8 cellular contexts compared by ENCODE assay signal in the genomic region with DNA sequence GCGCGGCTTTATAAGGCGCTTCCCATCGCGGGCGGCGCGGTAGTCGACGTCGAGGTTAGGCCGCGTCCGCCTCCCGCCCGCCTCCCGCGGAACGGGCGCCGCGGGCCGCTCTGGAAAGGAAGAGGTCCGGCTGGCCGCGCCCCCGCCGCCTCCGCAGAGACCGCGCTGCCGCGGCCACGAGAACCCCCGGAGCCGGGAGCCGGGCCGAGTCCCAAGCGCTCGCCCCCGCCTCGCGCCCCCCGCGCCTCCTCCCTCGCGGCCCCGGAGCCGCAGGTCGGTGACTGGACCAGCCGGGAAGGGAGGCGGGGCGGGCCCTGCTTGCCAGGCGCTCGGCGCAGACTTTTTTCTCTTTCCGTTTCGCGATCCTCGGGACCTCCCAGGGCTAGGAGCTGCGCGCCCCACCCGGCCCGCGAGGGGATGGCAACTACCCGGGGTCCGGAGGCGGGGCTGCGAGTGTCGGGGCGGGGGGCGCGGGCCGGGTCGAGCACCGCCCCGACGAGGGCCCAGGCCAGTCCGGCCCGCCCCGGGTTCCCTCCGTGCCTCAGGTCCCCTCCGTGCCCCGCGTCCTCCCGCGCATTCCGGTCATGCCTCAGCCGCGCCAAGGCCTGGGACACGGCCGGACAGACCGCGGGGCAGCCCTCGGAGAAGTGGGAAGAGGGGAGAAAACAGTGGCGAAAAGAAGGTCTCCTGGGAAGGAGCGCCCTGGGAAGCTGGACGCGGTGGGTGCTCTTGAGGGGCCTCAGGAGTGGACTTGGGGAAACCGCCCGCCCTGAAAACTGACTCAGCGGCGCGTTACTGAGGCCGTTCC. TPM values are rescaled to one million over a fixed set of nuclear protein-coding genes. Genes with fewer than 3 reads are reported as not detected.
DNase-seq lines count a peak whose midpoint lies in the region; ATAC-seq and TF ChIP-seq lines count a peak whose summit lies in the region.

No MANE protein-coding gene starts in this region.

- peaks cover 14% of the 10 kb centered on the region for H3K4me1 Mint-ChIP-seq in Caco-2 (ENCODE audit: low read depth, unreplicated experiment)

- H3K36me3 ChIP-seq in Caco-2 (ENCODE audit: control insufficient read depth, insufficient read depth, low read length) (no peaks in the 10 kb centered on the region; the same call in 1 of the 2 replicates), ascending aorta (peaks cover 0 to 20% of the 10 kb centered on the region in 2 donors), aorta (ENCODE audit: control insufficient read depth in 1 of 2, insufficient read depth in 2 of 2, low read length in 1 of 2) (no peaks in the 10 kb centered on the region)

- POLR2A ChIA-PET in Caco-2 (lab: Charles Lee), result interaction anchor here (0.7 to 1.0 kb wide), 3 partner anchors 70 to 257 kb away, joined by 3 to 4 read pairs (median 4); no protein-coding TSS in a partner anchor

- H3K27ac ChIP-seq in ascending aorta (peak overlapping the region; percentile 100), right cardiac atrium (ENCODE audit: low read length) (peak overlapping the region; percentile 86), aorta (ENCODE audit: low read depth in 1 of 2, low read length in 2 of 2) (peak overlapping the region; percentile 97 to 99)

- peak; percentile 51 to 61 for TF ChIP-seq CTCF in Caco-2 (IDR thresholded peaks at IDR 0.05; ENCODE audit: insufficient read depth in 1 of 2, low read depth in 1 of 2, low read length in 1 of 2, severe bottlenecking in 1 of 2, unreplicated experiment in 1 of 2)
- TF ChIP-seq CTCF in GM20000 (IDR thresholded peaks at IDR 0.05; ENCODE audit: extremely low read depth, missing control alignments), result peak; percentile 2
- peak; percentile 33 to 50 (median 47) for TF ChIP-seq CTCF in ascending aorta (IDR thresholded peaks at IDR 0.05)

- peak overlapping the region; percentile 62 for H3K4me3 Mint-ChIP-seq in Caco-2 (ENCODE audit: unreplicated experiment)

- H3K9me3 ChIP-seq in Caco-2, result no peaks in the 10 kb centered on the region
- peaks cover 0 to 10% of the 10 kb centered on the region in 2 donors for H3K9me3 ChIP-seq in ascending aorta
- no peaks in the 10 kb centered on the region for H3K9me3 ChIP-seq in right cardiac atrium (ENCODE audit: control insufficient read depth, low read length)
- no peaks in the 10 kb centered on the region for H3K9me3 ChIP-seq in aorta (ENCODE audit: control insufficient read depth, low read length)

- H3K4me3 ChIP-seq in Caco-2 (ENCODE audit: low read depth, low read length) (peak overlapping the region; percentile 95), ascending aorta (peak overlapping the region; percentile 81 to 82), right cardiac atrium (ENCODE audit: low read length) (peak overlapping the region; percentile 51), aorta (ENCODE audit: low read length in 2 of 2) (peak overlapping the region; percentile 75 to 98)

- ATAC-seq in right cardiac atrium (peak; percentile 81 to 85), aorta (ENCODE audit: low FRiP score) (peak; percentile 78)

- H3K27me3 ChIP-seq in Caco-2 (replicated peaks; ENCODE audit: control insufficient read depth, insufficient read depth, low read length) (no peaks in the 10 kb centered on the region), ascending aorta (no peaks in the 10 kb centered on the region), right cardiac atrium (ENCODE audit: control insufficient read depth, insufficient read depth) (no peaks in the 10 kb centered on the region), aorta (ENCODE audit: control insufficient read depth in 1 of 2, insufficient read depth in 2 of 2, low read length in 1 of 2) (no peaks in the 10 kb centered on the region)

- WGBS in right cardiac atrium, result under 1% methylated on average over 105 of the region's 105 CpGs
- 1 to 2% methylated on average over 52 to 105 of the region's 105 CpGs for WGBS in aorta, 2 donors

- peak overlapping the region; percentile 85 for H3K27ac Mint-ChIP-seq in Caco-2 (ENCODE audit: unreplicated experiment)

- H3K27me3 Mint-ChIP-seq in Caco-2 (ENCODE audit: insufficient read depth, unreplicated experiment), result no peaks in the 10 kb centered on the region

- H3K4me1 ChIP-seq in Caco-2, result peaks cover 13% of the 10 kb centered on the region
- peaks cover 0 to 3% of the 10 kb centered on the region in 2 donors for H3K4me1 ChIP-seq in ascending aorta
- peaks cover 3% of the 10 kb centered on the region for H3K4me1 ChIP-seq in right cardiac atrium (ENCODE audit: control insufficient read depth, insufficient read depth, low read length)
- no peaks in the 10 kb centered on the region for H3K4me1 ChIP-seq in aorta (ENCODE audit: control insufficient read depth in 1 of 2, insufficient read depth in 2 of 2, low read length in 2 of 2)

- DNase-seq in Caco-2 (peak; percentile 93 to 95), GM20000 (ENCODE audit: low spot score) (peak; percentile 91), HT-29 (ENCODE audit: low spot score) (peak; percentile 76), T-helper 2 cell (peak; percentile 29 to 70 (median 56)), ascending aorta (ENCODE audit: low spot score in 2 of 2) (peak; percentile 59 to 96), right cardiac atrium (peak; percentile 93 to 96 (median 96)), pulmonary artery endothelial cell (ENCODE audit: low read depth, low spot score) (peak; percentile 86), aorta (peak; percentile 95 to 98)

- CTCF ChIA-PET in Caco-2 (lab: Charles Lee), result interaction anchor here (0.6 to 0.9 kb wide), 3 partner anchors 227 to 808 kb away, joined by 3 to 5 read pairs (median 3); no protein-coding TSS in a partner anchor

- H3K36me3 Mint-ChIP-seq in Caco-2 (ENCODE audit: insufficient read depth, unreplicated experiment), result peaks cover 12% of the 10 kb centered on the region

- intact Hi-C loops in Caco-2 (cut with micrococcal nuclease; ENCODE audit: unreplicated experiment), result loop anchor here (2.0 kb wide), 1 partner anchor 45 kb away; no protein-coding TSS in a partner anchor
- intact Hi-C loops in ascending aorta (cut with DNase I), result loop anchor here (2.0 kb wide), 1 partner anchor 161 kb away; no protein-coding TSS in a partner anchor
- intact Hi-C loops in right cardiac atrium (cut with DNase I), result loop anchor here in 1 of 4 donors (10.0 kb wide), 1 partner anchor 53 kb away; no protein-coding TSS in a partner anchor
- intact Hi-C loops in aorta (cut with DNase I), result loop anchor here (1.0 to 2.0 kb wide), 2 partner anchors 51 to 75 kb away; no protein-coding TSS in a partner anchor

- no TSS peak for BruUV-seq in Caco-2 (replicated peaks; lab: Mats Ljungman, UMichigan)

- no peaks in the 10 kb centered on the region for H3K9me3 Mint-ChIP-seq in Caco-2 (ENCODE audit: unreplicated experiment)

RNA-seq across cellular contexts. Expression of gene PXDC1, which starts 0.4 kb away (rescaled TPM):
- 36.9 and 42.9 TPM in 2 replicates for total RNA-seq in Caco-2 (2022)
- total RNA-seq in HT-29 (2014; rRNA removed; shearing (Covaris generic)), result 44.4 and 45.3 TPM in 2 replicates
- 310 TPM for total RNA-seq in ascending aorta
- total RNA-seq in right cardiac atrium, result 10 to 100 TPM; 18.9 to 43.9 (median 24.1) TPM
- 23.7 TPM for polyA plus RNA-seq in right cardiac atrium
- total RNA-seq in pulmonary artery endothelial cell, result 96.0 and 104 TPM in 2 replicates
- 100 to 1,000 TPM; 110 to 222 TPM for total RNA-seq in aorta
- 100 to 1,000 TPM; 136 to 146 TPM for polyA plus RNA-seq in aorta

Comparison
In these comparisons a context has a peak if more than half of its experiments do, and no peak if none do; other contexts are left out.
1. Peak in every context shown above with its lines: DNase-seq, ATAC-seq, H3K4me3 ChIP-seq and H3K27ac ChIP-seq.
2. CTCF ChIP-seq: peak in every context shown above with its lines; median percentile 56 in Caco-2; 47 in ascending aorta; 2 in GM20000.